ENCODE assay signal across 1 cellular context in genomic region chr1:208007938-208008342, GRCh38.
TF ChIP-seq lines count a peak whose summit lies in the region.

No MANE protein-coding gene starts in this region.

TF ChIP-seq in SK-N-SH, 30 proteins besides CTCF, POLR2A, EP300 and RAD21 (continued from another document):
- TF ChIP-seq PBX3 (IDR thresholded peaks at IDR 0.05) (peak; percentile 99), JUND (IDR thresholded peaks at IDR 0.05) (peak; percentile 97), GATA2 (CRISPR knock-in tag; IDR thresholded peaks at IDR 0.05) (no peak), EZH2phosphoT487 (IDR thresholded peaks at IDR 0.05; ENCODE audit: borderline replicate concordance, low read depth) (no peak), MAX (IDR thresholded peaks at IDR 0.05; ENCODE audit: low read depth) (0 out of 2 replicates have a peak, but pooled peaks have one; percentile 64), MXI1 (IDR thresholded peaks at IDR 0.05; ENCODE audit: low read depth, low read length) (no peak), RCOR1 (IDR thresholded peaks at IDR 0.05; ENCODE audit: low read length) (no peak), MEF2A (IDR thresholded peaks at IDR 0.05; ENCODE audit: borderline replicate concordance, low read depth) (no peak), USF1 (IDR thresholded peaks at IDR 0.05; ENCODE audit: borderline replicate concordance, low read depth) (no peak; the same call in 1 of the 2 replicates), REST (IDR thresholded peaks at IDR 0.05; ENCODE audit: low read depth, low read length) (peak; percentile 37; the same call in 1 of the 2 replicates), ZBTB33 (IDR thresholded peaks at IDR 0.05; ENCODE audit: borderline replicate concordance, low read depth) (peak; percentile 86; the same call in 1 of the 2 replicates), CHD2 (IDR thresholded peaks at IDR 0.05; ENCODE audit: low read length, partially characterized antibody) (no peak)
